In the genomic region with DNA sequence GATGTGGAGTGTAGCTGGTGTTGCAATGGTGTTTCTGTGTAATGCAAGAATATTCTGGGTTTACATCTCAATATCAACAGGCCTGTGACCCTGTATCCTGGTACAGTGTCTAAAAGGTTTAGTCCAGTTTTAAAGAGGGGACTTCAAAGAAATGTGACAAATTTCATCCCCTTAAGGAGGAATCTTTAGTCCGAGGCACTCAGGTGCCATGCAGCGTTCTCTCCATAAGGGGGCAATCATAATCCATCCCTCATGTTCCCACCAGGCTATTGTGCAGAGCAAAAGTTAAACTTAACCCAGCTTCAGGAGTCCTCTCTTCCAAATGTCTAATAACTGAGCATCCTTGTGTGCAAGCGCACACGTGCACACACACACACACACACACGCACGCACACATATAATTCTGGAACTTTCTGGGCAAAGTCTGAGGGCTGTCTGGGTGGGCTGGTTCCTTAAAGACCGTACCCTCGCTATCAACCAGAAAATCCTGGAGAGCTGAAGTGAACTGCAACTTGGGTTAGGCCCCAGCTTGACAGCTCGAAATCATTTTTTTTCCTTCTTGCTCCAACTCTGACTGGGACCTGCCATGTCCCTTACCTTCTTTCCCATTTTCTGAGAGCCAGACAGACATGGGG, we compare ENCODE assay signal across 8 cellular contexts. TPM values are rescaled to one million over a fixed set of nuclear protein-coding genes. Genes with fewer than 3 reads are reported as not detected.
DNase-seq lines count a peak whose midpoint lies in the region; ATAC-seq and TF ChIP-seq lines count a peak whose summit lies in the region.

No MANE protein-coding gene starts in this region.

- no peak; the same call in 1 of the 2 replicates for TF ChIP-seq CTCF in HEK293 (tag by site-specific recombination; IDR thresholded peaks at IDR 0.05)
- TF ChIP-seq CTCF in endodermal cell (conservative IDR thresholded peaks at IDR 0.05), result peak; percentile 90
- TF ChIP-seq CTCF in mucosa of descending colon (IDR thresholded peaks at IDR 0.05), result peak; percentile 40

- H3K36me3 Mint-ChIP-seq in endodermal cell (ENCODE audit: low read depth), result peaks cover 4% of the 10 kb centered on the region
- peaks cover 0 to 4% (median 0%) of the 10 kb centered on the region in 5 donors for H3K36me3 Mint-ChIP-seq in naive thymus-derived CD4-positive, alpha-beta T cell

- H3K9me3 Mint-ChIP-seq in endodermal cell, result no peaks in the 10 kb centered on the region
- no peaks in the 10 kb centered on the region for H3K9me3 Mint-ChIP-seq in naive thymus-derived CD4-positive, alpha-beta T cell

- WGBS in endodermal cell (ENCODE audit: insufficient coverage in 1 of 2, insufficient read length in 1 of 2), 2 experiments, result 49 to 57% methylated on average over 9 of the region's 9 CpGs

- no peak overlapping the region for H3K4me3 Mint-ChIP-seq in endodermal cell
- H3K4me3 Mint-ChIP-seq in naive thymus-derived CD4-positive, alpha-beta T cell, result no peak overlapping the region

- peak; percentile 83 for ATAC-seq in mucosa of descending colon
- no peak for ATAC-seq in HG03095 (IDR thresholded peaks at IDR 0.05; ENCODE audit: unreplicated experiment)
- ATAC-seq in naive thymus-derived CD4-positive, alpha-beta T cell, result no peak

- H3K4me1 ChIP-seq in HEK293 (ENCODE audit: control insufficient read depth, insufficient read depth, low read length) (peaks cover 4% of the 10 kb centered on the region; the same call in 1 of the 2 replicates), endodermal cell (ENCODE audit: control insufficient read depth, insufficient read depth, low read length) (peaks cover 5% of the 10 kb centered on the region), mucosa of descending colon (ENCODE audit: low read depth) (no peaks in the 10 kb centered on the region)
- peaks cover 0 to 3% of the 10 kb centered on the region in 2 donors for H3K4me1 ChIP-seq in naive thymus-derived CD4-positive, alpha-beta T cell (ENCODE audit: control insufficient read depth in 2 of 2, insufficient read depth in 2 of 2, low read length in 2 of 2)

- peaks cover 13% of the 10 kb centered on the region for H3K4me1 Mint-ChIP-seq in endodermal cell
- H3K4me1 Mint-ChIP-seq in naive thymus-derived CD4-positive, alpha-beta T cell, result peaks cover 0 to 11% (median 10%) of the 10 kb centered on the region in 7 donors

- H3K27ac ChIP-seq in HEK293 (ENCODE audit: extremely low read depth, low read depth, low read length) (no peak overlapping the region), endodermal cell (ENCODE audit: low read depth, low read length) (no peak overlapping the region)
- H3K27ac ChIP-seq in naive thymus-derived CD4-positive, alpha-beta T cell (ENCODE audit: low read depth, low read length), result no peak overlapping the region

- H3K27me3 Mint-ChIP-seq in endodermal cell (ENCODE audit: insufficient read depth), result no peaks in the 10 kb centered on the region
- H3K27me3 Mint-ChIP-seq in naive thymus-derived CD4-positive, alpha-beta T cell, result no peaks in the 10 kb centered on the region

- H3K9ac ChIP-seq in endodermal cell (ENCODE audit: extremely low read depth, low read length, poor library complexity, severe bottlenecking), result no peak overlapping the region

- POLR2A ChIA-PET in HEK293 (lab: Yijun Ruan, JAX), result no interaction called here
- POLR2A ChIA-PET in naive thymus-derived CD4-positive, alpha-beta T cell (lab: Charles Lee), result no interaction called here

- intact Hi-C loops in mucosa of descending colon (cut with DNase I, micrococcal nuclease), result no loop called here
- intact Hi-C loops in naive thymus-derived CD4-positive, alpha-beta T cell (cut with micrococcal nuclease), result loop anchor here in 1 of 2 donors (5.0 kb wide), 2 partner anchors 640 to 1135 kb away; no protein-coding TSS in a partner anchor

- H3K36me3 ChIP-seq in HEK293 (ENCODE audit: control insufficient read depth in 2 of 2, insufficient read depth in 1 of 2, low read length in 2 of 2), result no peaks in the 10 kb centered on the region
- H3K36me3 ChIP-seq in endodermal cell (ENCODE audit: control insufficient read depth, insufficient read depth, low read length), result no peaks in the 10 kb centered on the region
- H3K36me3 ChIP-seq in mucosa of descending colon (ENCODE audit: low read depth), result no peaks in the 10 kb centered on the region
- H3K36me3 ChIP-seq in naive thymus-derived CD4-positive, alpha-beta T cell (ENCODE audit: control insufficient read depth in 2 of 3, insufficient read depth in 3 of 3, low read length in 3 of 3), result no peaks in the 10 kb centered on the region

- DNase-seq in DMS 273 (lab: John Stamatoyannopoulos, UW; ENCODE audit: unreplicated experiment) (peak; percentile 73), OCI-M1 (lab: John Stamatoyannopoulos, UW) (peak; percentile 71), endodermal cell (peak; percentile 85), mucosa of descending colon (peak in 2 of 3 donors; percentile 38 to 57)
- no peak for DNase-seq in stimulated activated naive CD4-positive, alpha-beta T cell treated with Interleukin-2 at 50 U/mL for 16 hours (lab: John Stamatoyannopoulos, UW)
- no peak for DNase-seq in naive thymus-derived CD4-positive, alpha-beta T cell

- no peaks in the 10 kb centered on the region for H3K27me3 ChIP-seq in endodermal cell (ENCODE audit: control insufficient read depth, insufficient read depth, low read length, poor library complexity, severe bottlenecking)
- no peaks in the 10 kb centered on the region for H3K27me3 ChIP-seq in naive thymus-derived CD4-positive, alpha-beta T cell (ENCODE audit: control insufficient read depth in 2 of 2, insufficient read depth in 2 of 2, low read length in 2 of 2)

- CTCF ChIA-PET in HEK293 (lab: Yijun Ruan, JAX), result interaction anchor here (0.6 to 1.5 kb wide), 14 partner anchors 9 to 1111 kb away, joined by 3 to 8 read pairs (median 3); no protein-coding TSS in a partner anchor
- CTCF ChIA-PET in naive thymus-derived CD4-positive, alpha-beta T cell (lab: Charles Lee), result no interaction called here

- H3K4me3 ChIP-seq in HEK293 (ENCODE audit: low read depth, low read length) (no peak overlapping the region), endodermal cell (ENCODE audit: low read length) (no peak overlapping the region), mucosa of descending colon (no peak overlapping the region)
- H3K4me3 ChIP-seq in naive thymus-derived CD4-positive, alpha-beta T cell (ENCODE audit: low read length), result no peak overlapping the region

- no peak overlapping the region for H3K27ac Mint-ChIP-seq in endodermal cell
- no peak overlapping the region for H3K27ac Mint-ChIP-seq in naive thymus-derived CD4-positive, alpha-beta T cell

- H3K9me3 ChIP-seq in HEK293 (ENCODE audit: control insufficient read depth, insufficient read depth, low read depth, low read length) (no peaks in the 10 kb centered on the region), endodermal cell (ENCODE audit: control insufficient read depth, low read length) (no peaks in the 10 kb centered on the region), mucosa of descending colon (no peaks in the 10 kb centered on the region)
- H3K9me3 ChIP-seq in naive thymus-derived CD4-positive, alpha-beta T cell (ENCODE audit: control insufficient read depth in 2 of 3, low read length in 3 of 3), result no peaks in the 10 kb centered on the region

TF ChIP-seq in HEK293, 187 proteins besides CTCF, POLR2A, EP300 and RAD21:
- TF ChIP-seq ZNF654 (tag by site-specific recombination; IDR thresholded peaks at IDR 0.05; ENCODE audit: low read depth), result peak; percentile 79
- no peak for TF ChIP-seq ZNF10 (tag by site-specific recombination; IDR thresholded peaks at IDR 0.05)
TF ChIP-seq in HEK293: peak in this region for 1.

RNA-seq across cellular contexts. Expression of gene CRB2, which starts 46.0 kb away (rescaled TPM):
- total RNA-seq in endodermal cell (1 to 10 TPM in 1 of 2 donors, under 1 TPM in 1; 0.75 to 2.0 TPM), mucosa of descending colon (1 to 10 TPM in 2 of 3 donors, under 1 TPM in 1; 0.47 to 3.7 (median 1.1) TPM)
- 92.5 TPM for polyA plus RNA-seq in endodermal cell (2013, experiment 1 of 2)
- polyA plus RNA-seq in endodermal cell (2013, experiment 2 of 2), result 79.0 TPM
- not detected for total RNA-seq in naive thymus-derived CD4-positive, alpha-beta T cell
- polyA plus RNA-seq in naive thymus-derived CD4-positive, alpha-beta T cell, result not detected

Comparison
In these comparisons a context has a peak if more than half of its experiments do, and no peak if none do; other contexts are left out.
1. DNase-seq: peak in DMS 273 (single experiment), OCI-M1 (single experiment), endodermal cell (single experiment) and mucosa of descending colon (2 of 3); none in stimulated activated naive CD4-positive, alpha-beta T cell treated with Interleukin-2 at 50 U/mL for 16 hours (single experiment) and naive thymus-derived CD4-positive, alpha-beta T cell (0 of 9).